ENCODE assay signal across 8 cellular contexts in the genomic region with DNA sequence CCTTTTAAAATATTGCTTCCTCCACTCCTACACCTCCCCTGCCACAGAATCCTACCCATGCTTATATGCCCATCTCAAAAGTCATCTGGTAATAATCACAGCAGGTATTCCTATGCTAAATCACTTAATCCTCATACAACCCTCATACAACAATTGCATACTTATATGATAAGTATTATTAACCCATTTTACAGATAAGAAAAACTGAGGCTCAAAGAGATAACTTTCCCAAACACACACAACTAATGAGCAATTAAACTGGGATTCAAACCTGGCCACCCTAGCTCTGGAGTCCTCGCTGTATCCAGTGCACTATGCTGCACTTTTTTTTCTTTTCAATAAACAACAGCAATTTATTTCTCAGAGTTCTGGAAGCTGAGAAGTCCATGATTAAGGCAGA.
"Had no signal": no experiment of that assay in that cellular context is flagged by ENCODE, and none has a peak within 500 bp of the region (broad histone marks: within the 10 kb centered on the region; RNA-seq: fewer than 3 reads in every experiment).

No MANE protein-coding gene starts in this region.

- ATAC-seq: GM12878 had no signal

- FAIRE-seq: G401.6, GM12878, GM12891, GM12892, GM18507, GM19239 had no signal

- H3K4me3 ChIP-seq: GM12878 had no signal

- DNase-seq: GDM1, GF-D8 had no signal
